In genomic region chr15:62431806-62432205, GRCh38 we compare ENCODE assay signal across 25 cellular contexts. TPM values are rescaled to one million over a fixed set of nuclear protein-coding genes. Genes with fewer than 3 reads are reported as not detected.
DNase-seq lines count a peak whose midpoint lies in the region; ATAC-seq and TF ChIP-seq lines count a peak whose summit lies in the region.
"Had no signal": no experiment of that assay in that cellular context is flagged by ENCODE, and none has a peak within 500 bp of the region (broad histone marks: within the 10 kb centered on the region; RNA-seq: fewer than 3 reads in every experiment).

No MANE protein-coding gene starts in this region.

- no peaks in the 10 kb centered on the region for H3K9me3 Mint-ChIP-seq in Caco-2 (ENCODE audit: unreplicated experiment)
- no peaks in the 10 kb centered on the region for H3K9me3 Mint-ChIP-seq in endodermal cell
- no peaks in the 10 kb centered on the region for H3K9me3 Mint-ChIP-seq in activated CD8-positive, alpha-beta T cell treated with anti-CD3 and anti-CD28 coated beads, Interleukin-2, amount 10 ng/mL, durations not matched to agents 7 days and 5 days (ENCODE audit: insufficient read depth)

- no peak overlapping the region for H3K4me3 ChIP-seq in Caco-2 (ENCODE audit: low read depth, low read length)
- H3K4me3 ChIP-seq in endodermal cell (ENCODE audit: low read length), result no peak overlapping the region
- H3K4me3 ChIP-seq in sigmoid colon, result no peak overlapping the region
- no peak overlapping the region for H3K4me3 ChIP-seq in thoracic aorta
- H3K4me3 ChIP-seq: HAP-1 had no signal

- CTCF ChIA-PET in Caco-2 (lab: Charles Lee), result interaction anchor here (0.9 to 1.3 kb wide), 3 partner anchors 16 to 118 kb away, joined by 3 to 5 read pairs (median 3); no protein-coding TSS in a partner anchor
- CTCF ChIA-PET in activated CD8-positive, alpha-beta T cell treated with anti-CD3 and anti-CD28 coated beads, Interleukin-2, amount 10 ng/mL, durations not matched to agents 7 days and 5 days (lab: Charles Lee), result no interaction called here

- H3K27ac Mint-ChIP-seq in Caco-2 (ENCODE audit: unreplicated experiment) (peak overlapping the region; percentile 82), endodermal cell (peak overlapping the region; percentile 60)
- no peak overlapping the region for H3K27ac Mint-ChIP-seq in activated CD8-positive, alpha-beta T cell treated with anti-CD3 and anti-CD28 coated beads, Interleukin-2, amount 10 ng/mL, durations not matched to agents 7 days and 5 days
- H3K27ac Mint-ChIP-seq: CD8-positive, alpha-beta T cell had no signal

- H3K36me3 Mint-ChIP-seq in Caco-2 (ENCODE audit: insufficient read depth, unreplicated experiment), result peaks cover 25% of the 10 kb centered on the region
- H3K36me3 Mint-ChIP-seq in endodermal cell (ENCODE audit: low read depth), result peaks cover 13% of the 10 kb centered on the region
- no peaks in the 10 kb centered on the region for H3K36me3 Mint-ChIP-seq in activated CD8-positive, alpha-beta T cell treated with anti-CD3 and anti-CD28 coated beads, Interleukin-2, amount 10 ng/mL, durations not matched to agents 7 days and 5 days (ENCODE audit: low read depth)
- H3K36me3 Mint-ChIP-seq: CD8-positive, alpha-beta T cell had no signal

- WGBS in endodermal cell (ENCODE audit: insufficient coverage in 1 of 2, insufficient read length in 1 of 2), 2 experiments, result 94 to 96% methylated on average over 3 to 5 of the region's 5 CpGs
- WGBS in sigmoid colon, 2 donors, result 76% methylated on average over 5 of the region's 5 CpGs

- DNase-seq in Caco-2, result no peak
- no peak for DNase-seq in endodermal cell
- DNase-seq in sigmoid colon, result no peak
- no peak for DNase-seq in thoracic aorta (ENCODE audit: low spot score)
- DNase-seq in NCI-H1436 treated with DMSO at 0.1 percent for 48 hours (lab: John Stamatoyannopoulos, UW), result no peak
- DNase-seq in HT-29 (ENCODE audit: low spot score), result no peak
- no peak for DNase-seq in activated CD8-positive, alpha-beta T cell treated with anti-CD3 and anti-CD28 coated beads, Interleukin-2, amount 10 ng/mL, durations not matched to agents 7 days and 5 days
- DNase-seq: 8988T; AML-193; C1 segment of cervical spinal cord; Calu3; CD8-positive, alpha-beta T cell; DMS153; NCI-H1105; NCI-H2029 treated with DMSO at 0.1 percent for 48 hours; NCI-H226; NCI-H524; NCI-H774; NK-92 treated with Interleukin-12 subunit alpha and Interleukin-12 subunit beta, amount 100 ng/mL, for 24 hours; SIG-M5; SK-N-SH had no signal

- H3K4me1 ChIP-seq in Caco-2, result peaks cover 44% of the 10 kb centered on the region
- peaks cover 2% of the 10 kb centered on the region for H3K4me1 ChIP-seq in endodermal cell (ENCODE audit: control insufficient read depth, insufficient read depth, low read length)
- peaks cover 0 to 51% (median 44%) of the 10 kb centered on the region in 4 donors for H3K4me1 ChIP-seq in sigmoid colon
- H3K4me1 ChIP-seq in thoracic aorta (ENCODE audit: control insufficient read depth in 1 of 2, low read depth in 2 of 2), result peaks cover 32 to 68% of the 10 kb centered on the region in 2 donors
- H3K4me1 ChIP-seq: HAP-1 had no signal

- H3K4me3 Mint-ChIP-seq in Caco-2 (ENCODE audit: unreplicated experiment), result peak overlapping the region; percentile 8
- H3K4me3 Mint-ChIP-seq in endodermal cell, result no peak overlapping the region
- H3K4me3 Mint-ChIP-seq in activated CD8-positive, alpha-beta T cell treated with anti-CD3 and anti-CD28 coated beads, Interleukin-2, amount 10 ng/mL, durations not matched to agents 7 days and 5 days, result no peak overlapping the region
- H3K4me3 Mint-ChIP-seq: CD8-positive, alpha-beta T cell had no signal

- no peak for TF ChIP-seq POLR2A in sigmoid colon (IDR thresholded peaks at IDR 0.05)

- intact Hi-C loops in Caco-2 (cut with micrococcal nuclease; ENCODE audit: unreplicated experiment), result loop anchor here (1.0 kb wide), 1 partner anchor 41 kb away; no protein-coding TSS in a partner anchor
- intact Hi-C loops in sigmoid colon (cut with DNase I), result no loop called here

- H3K27ac ChIP-seq in endodermal cell (ENCODE audit: low read depth, low read length), result no peak overlapping the region
- H3K27ac ChIP-seq in sigmoid colon, result peak overlapping the region in 3 of 4 donors; percentile 52 to 74 (median 69)
- peak overlapping the region; percentile 56 to 78 for H3K27ac ChIP-seq in thoracic aorta
- H3K27ac ChIP-seq: HL-60 had no signal

- ATAC-seq in thoracic aorta (ENCODE audit: insufficient number of reproducible peaks, low FRiP score, low read depth) (no peak), GM19397 (IDR thresholded peaks at IDR 0.05; ENCODE audit: unreplicated experiment) (no peak)
- no peak for ATAC-seq in activated CD8-positive, alpha-beta T cell treated with anti-CD3 and anti-CD28 coated beads, Interleukin-2, amount 10 ng/mL, durations not matched to agents 7 days and 5 days
- ATAC-seq: CD8-positive, alpha-beta T cell had no signal

- no peaks in the 10 kb centered on the region for H3K9me3 ChIP-seq in Caco-2
- no peaks in the 10 kb centered on the region for H3K9me3 ChIP-seq in endodermal cell (ENCODE audit: control insufficient read depth, low read length)
- no peaks in the 10 kb centered on the region for H3K9me3 ChIP-seq in sigmoid colon
- no peaks in the 10 kb centered on the region for H3K9me3 ChIP-seq in thoracic aorta
- H3K9me3 ChIP-seq: HAP-1, SK-N-SH had no signal

- no peak overlapping the region for H3K9ac ChIP-seq in endodermal cell (ENCODE audit: extremely low read depth, low read length, poor library complexity, severe bottlenecking)
- H3K9ac ChIP-seq: KMS-11, SK-N-SH had no signal

- POLR2A ChIA-PET in Caco-2 (lab: Charles Lee), result interaction anchor here (1.0 kb wide), 1 partner anchor 40 kb away, joined by 4 read pairs; no protein-coding TSS in a partner anchor
- POLR2A ChIA-PET in activated CD8-positive, alpha-beta T cell treated with anti-CD3 and anti-CD28 coated beads, Interleukin-2, amount 10 ng/mL, durations not matched to agents 7 days and 5 days (lab: Charles Lee), result no interaction called here

- no TSS peak for BruUV-seq in Caco-2 (replicated peaks; lab: Mats Ljungman, UMichigan)

- no peak for TF ChIP-seq CTCF in Caco-2 (IDR thresholded peaks at IDR 0.05; ENCODE audit: insufficient read depth in 1 of 2, low read depth in 1 of 2, low read length in 1 of 2, severe bottlenecking in 1 of 2, unreplicated experiment in 1 of 2)
- no peak for TF ChIP-seq CTCF in endodermal cell (conservative IDR thresholded peaks at IDR 0.05)
- no peak for TF ChIP-seq CTCF in sigmoid colon (IDR thresholded peaks at IDR 0.05)
- no peak for TF ChIP-seq CTCF in thoracic aorta (IDR thresholded peaks at IDR 0.05)

- peak in 1 of 4 donors; percentile 32 for TF ChIP-seq EP300 in sigmoid colon (IDR thresholded peaks at IDR 0.05)

- H3K27me3 ChIP-seq in Caco-2 (replicated peaks; ENCODE audit: control insufficient read depth, insufficient read depth, low read length) (no peaks in the 10 kb centered on the region), endodermal cell (ENCODE audit: control insufficient read depth, insufficient read depth, low read length, poor library complexity, severe bottlenecking) (no peaks in the 10 kb centered on the region), sigmoid colon (no peaks in the 10 kb centered on the region), thoracic aorta (replicated peaks; ENCODE audit: insufficient read depth) (no peaks in the 10 kb centered on the region)

- H3K27me3 Mint-ChIP-seq in Caco-2 (ENCODE audit: insufficient read depth, unreplicated experiment) (no peaks in the 10 kb centered on the region), endodermal cell (ENCODE audit: insufficient read depth) (no peaks in the 10 kb centered on the region)
- no peaks in the 10 kb centered on the region for H3K27me3 Mint-ChIP-seq in activated CD8-positive, alpha-beta T cell treated with anti-CD3 and anti-CD28 coated beads, Interleukin-2, amount 10 ng/mL, durations not matched to agents 7 days and 5 days (ENCODE audit: low read depth)

- H3K4me1 Mint-ChIP-seq in Caco-2 (ENCODE audit: low read depth, unreplicated experiment) (peaks cover 24% of the 10 kb centered on the region), endodermal cell (peaks cover 23% of the 10 kb centered on the region)
- no peaks in the 10 kb centered on the region for H3K4me1 Mint-ChIP-seq in activated CD8-positive, alpha-beta T cell treated with anti-CD3 and anti-CD28 coated beads, Interleukin-2, amount 10 ng/mL, durations not matched to agents 7 days and 5 days (ENCODE audit: low read depth)

- H3K36me3 ChIP-seq in Caco-2 (ENCODE audit: control insufficient read depth, insufficient read depth, low read length) (no peaks in the 10 kb centered on the region; the same call in 1 of the 2 replicates), endodermal cell (ENCODE audit: control insufficient read depth, insufficient read depth, low read length) (peaks cover 11% of the 10 kb centered on the region), sigmoid colon (no peaks in the 10 kb centered on the region), thoracic aorta (no peaks in the 10 kb centered on the region)
- H3K36me3 ChIP-seq: HAP-1 had no signal

RNA-seq across cellular contexts. Expression of gene TLN2, which starts 41.5 kb away (rescaled TPM):
- 75.7 and 77.5 TPM in 2 replicates for total RNA-seq in Caco-2 (2022)
- total RNA-seq in endodermal cell, result 10 to 100 TPM; 86.5 to 98.7 TPM
- 17.2 TPM for polyA plus RNA-seq in endodermal cell (2013, experiment 1 of 2)
- 14.4 TPM for polyA plus RNA-seq in endodermal cell (2013, experiment 2 of 2)
- total RNA-seq in sigmoid colon, result 10 to 100 TPM in 3 of 4 donors, 1 to 10 TPM in 1; 9.8 to 35.2 (median 15.4) TPM
- polyA plus RNA-seq in sigmoid colon, result 10 to 100 TPM in 1 of 3 donors, 1 to 10 TPM in 2; 5.4 to 10.8 (median 6.9) TPM
- total RNA-seq in thoracic aorta, result 10 to 100 TPM; 41.2 to 63.8 TPM
- 0.47 and 1.4 TPM in 2 replicates for total RNA-seq in HT-29 (2014; rRNA removed; shearing (Covaris generic))
- under 1 TPM; 0.29 to 0.86 TPM for total RNA-seq in activated CD8-positive, alpha-beta T cell treated with anti-CD3 and anti-CD28 coated beads, Interleukin-2, amount 10 ng/mL, durations not matched to agents 7 days and 5 days
